In the genomic region with DNA sequence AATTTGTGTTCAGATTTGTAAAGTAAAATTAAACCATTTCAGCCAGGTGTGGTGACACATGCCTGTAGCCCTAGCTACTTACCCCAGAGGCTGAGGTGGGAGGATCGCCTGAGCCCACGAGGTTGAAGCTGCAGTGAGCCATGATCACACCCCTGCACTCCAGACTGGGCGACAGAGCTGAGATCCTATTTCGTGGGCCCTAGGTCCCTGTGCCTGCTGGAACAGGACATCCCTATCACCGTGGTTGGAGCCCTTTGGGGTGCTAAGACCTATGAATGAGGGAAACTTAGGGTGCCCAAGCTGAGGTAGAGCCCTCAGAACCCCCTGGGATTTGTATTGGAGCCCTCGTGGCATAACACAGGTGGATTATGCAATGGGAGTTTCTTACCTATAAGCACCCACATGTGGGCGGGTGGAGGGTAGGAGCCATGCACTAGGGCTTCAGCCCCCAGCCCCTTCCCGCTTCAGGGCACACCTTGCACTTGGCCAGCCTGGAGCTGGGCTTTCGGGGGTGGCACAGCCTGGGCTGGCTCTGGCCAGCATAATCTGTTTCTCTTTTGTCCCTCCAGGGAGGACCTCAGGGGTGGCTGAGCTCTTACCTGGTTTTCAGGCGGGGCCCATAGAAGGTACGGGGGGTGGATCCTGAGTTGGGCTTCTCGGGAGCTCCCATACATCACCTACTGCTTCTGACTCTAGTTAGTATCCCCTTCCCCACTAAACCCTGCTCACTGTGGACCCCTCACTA, we compare ENCODE assay signal across 12 cellular contexts. TPM values are rescaled to one million over a fixed set of nuclear protein-coding genes. Genes with fewer than 3 reads are reported as not detected.
A peak's percentile ranks its signal among the peaks of the same experiment; 100 is the strongest.
DNase-seq lines count a peak whose midpoint lies in the region; ATAC-seq and TF ChIP-seq lines count a peak whose summit lies in the region.
"Had no signal": no experiment of that assay in that cellular context is flagged by ENCODE, and none has a peak within 500 bp of the region (broad histone marks: within the 10 kb centered on the region; RNA-seq: fewer than 3 reads in every experiment).

No MANE protein-coding gene starts in this region.

- no peaks in the 10 kb centered on the region for H4K20me1 ChIP-seq in IMR-90 (ENCODE audit: insufficient read depth, low read length)

- WGBS in IMR-90 (ENCODE audit: extremely low coverage in 2 of 2, insufficient read length in 1 of 2), 2 experiments: 83% methylated on average over 1 of the region's 12 CpGs; no CpG with 5 or more reads in 1 of the 2 experiments

- peak overlapping the region; percentile 18 for H3K27ac Mint-ChIP-seq in activated T-cell treated with anti-CD3 and anti-CD28 coated beads, Interleukin-2, amount 50 U/mL, for 24 hours
- no peak overlapping the region for H3K27ac Mint-ChIP-seq in activated T-cell treated with anti-CD3 and anti-CD28 coated beads, Interleukin-2, amount 50 U/mL, for 72 hours
- H3K27ac Mint-ChIP-seq in chondrocyte (ENCODE audit: unreplicated experiment): no peak overlapping the region
- peak overlapping the region; percentile 91 for H3K27ac Mint-ChIP-seq in stimulated activated naive B cell treated with anti-CD40 and anti-IgM and Interleukin-4, amounts not matched to agents 10 μg/mL and 1 μg/mL and 100 μg/mL, for 72 hours

- H4K5ac ChIP-seq in IMR-90 (ENCODE audit: low read depth, low read length): no peak overlapping the region

- H3K36me3 ChIP-seq in IMR-90 (ENCODE audit: control insufficient read depth, insufficient read depth, low read length): no peaks in the 10 kb centered on the region
- H3K36me3 ChIP-seq: transverse colon had no signal

- no peak overlapping the region for H3K56ac ChIP-seq in IMR-90 (ENCODE audit: extremely low read depth, insufficient read depth, low read length)

- in situ Hi-C loops in IMR-90 (cut with MboI; ENCODE audit: low sequenced_read_pairs): no loop called here

- H3K9me1 ChIP-seq in IMR-90 (ENCODE audit: insufficient read depth, low read length): peaks cover 8% of the 10 kb centered on the region

- H3K4me1 Mint-ChIP-seq in activated T-cell treated with anti-CD3 and anti-CD28 coated beads, Interleukin-2, amount 50 U/mL, for 24 hours (ENCODE audit: low read depth): peaks cover 36% of the 10 kb centered on the region
- H3K4me1 Mint-ChIP-seq in activated T-cell treated with anti-CD3 and anti-CD28 coated beads, Interleukin-2, amount 50 U/mL, for 72 hours (ENCODE audit: low read depth): peaks cover 30% of the 10 kb centered on the region
- H3K4me1 Mint-ChIP-seq in chondrocyte (ENCODE audit: low read depth): peaks cover 5% of the 10 kb centered on the region
- peaks cover 38 to 50% of the 10 kb centered on the region in 2 donors for H3K4me1 Mint-ChIP-seq in stimulated activated naive B cell treated with anti-CD40 and anti-IgM and Interleukin-4, amounts not matched to agents 10 μg/mL and 1 μg/mL and 100 μg/mL, for 72 hours

- dilution Hi-C loops in IMR-90 (cut with HindIII; ENCODE audit: low sequenced_read_pairs, unreplicated experiment): no loop called here

- H3K27me3 Mint-ChIP-seq in activated T-cell treated with anti-CD3 and anti-CD28 coated beads, Interleukin-2, amount 50 U/mL, for 24 hours: no peaks in the 10 kb centered on the region
- H3K27me3 Mint-ChIP-seq in activated T-cell treated with anti-CD3 and anti-CD28 coated beads, Interleukin-2, amount 50 U/mL, for 72 hours (ENCODE audit: low read depth): no peaks in the 10 kb centered on the region
- peaks cover under 1% of the 10 kb centered on the region for H3K27me3 Mint-ChIP-seq in chondrocyte (ENCODE audit: low read depth)
- no peaks in the 10 kb centered on the region for H3K27me3 Mint-ChIP-seq in stimulated activated naive B cell treated with anti-CD40 and anti-IgM and Interleukin-4, amounts not matched to agents 10 μg/mL and 1 μg/mL and 100 μg/mL, for 72 hours

- no peak overlapping the region for H3K4me3 Mint-ChIP-seq in activated T-cell treated with anti-CD3 and anti-CD28 coated beads, Interleukin-2, amount 50 U/mL, for 24 hours
- H3K4me3 Mint-ChIP-seq in activated T-cell treated with anti-CD3 and anti-CD28 coated beads, Interleukin-2, amount 50 U/mL, for 72 hours: no peak overlapping the region
- no peak overlapping the region for H3K4me3 Mint-ChIP-seq in chondrocyte (ENCODE audit: unreplicated experiment)
- no peak overlapping the region for H3K4me3 Mint-ChIP-seq in stimulated activated naive B cell treated with anti-CD40 and anti-IgM and Interleukin-4, amounts not matched to agents 10 μg/mL and 1 μg/mL and 100 μg/mL, for 72 hours

- peak; percentile 35 for DNase-seq in activated T-cell treated with anti-CD3 and anti-CD28 coated beads, Interleukin-2, amount 50 U/mL, for 24 hours
- DNase-seq in activated T-cell treated with anti-CD3 and anti-CD28 coated beads, Interleukin-2, amount 50 U/mL, for 72 hours: no peak
- DNase-seq in IMR-90: no peak
- DNase-seq in chondrocyte (ENCODE audit: low spot score): peak; percentile 38
- DNase-seq in stimulated activated naive B cell treated with anti-CD40 and anti-IgM and Interleukin-4, amounts not matched to agents 10 μg/mL and 1 μg/mL and 100 μg/mL, for 72 hours: no peak
- DNase-seq in GM19240 (ENCODE audit: insufficient read length, low spot score): no peak
- no peak for DNase-seq in DMS79 (lab: John Stamatoyannopoulos, UW)
- DNase-seq: NCI-H446 treated with DMSO at 0.1 percent for 48 hours had no signal

- peaks cover 12% of the 10 kb centered on the region for H3K27me3 ChIP-seq in IMR-90 (ENCODE audit: control insufficient read depth, insufficient read depth, low read length)
- H3K27me3 ChIP-seq: transverse colon had no signal

- H3K79me1 ChIP-seq in IMR-90 (ENCODE audit: low read depth in 1 of 2, low read length in 2 of 2): peaks cover 0 to 6% of the 10 kb centered on the region in 2 experiments; a peak in 2 of 4 replicates

- H4K8ac ChIP-seq in IMR-90 (ENCODE audit: low read depth in 2 of 2, low read length in 2 of 2): no peak overlapping the region

- intact Hi-C loops in IMR-90 (cut with micrococcal nuclease): no loop called here

- no peak overlapping the region for H4K91ac ChIP-seq in IMR-90 (ENCODE audit: insufficient read depth, low read depth, low read length)

- POLR2A ChIA-PET in IMR-90 (lab: Charles Lee; ENCODE audit: unreplicated experiment): no interaction called here

- H3K36me3 Mint-ChIP-seq in activated T-cell treated with anti-CD3 and anti-CD28 coated beads, Interleukin-2, amount 50 U/mL, for 24 hours (ENCODE audit: low read depth): peaks cover 37% of the 10 kb centered on the region
- H3K36me3 Mint-ChIP-seq in activated T-cell treated with anti-CD3 and anti-CD28 coated beads, Interleukin-2, amount 50 U/mL, for 72 hours (ENCODE audit: insufficient read depth in 2 of 2): peaks cover 0 to 2% of the 10 kb centered on the region in 2 donors
- peaks cover 4% of the 10 kb centered on the region for H3K36me3 Mint-ChIP-seq in chondrocyte (ENCODE audit: low read depth)
- peaks cover 9 to 21% of the 10 kb centered on the region in 2 donors for H3K36me3 Mint-ChIP-seq in stimulated activated naive B cell treated with anti-CD40 and anti-IgM and Interleukin-4, amounts not matched to agents 10 μg/mL and 1 μg/mL and 100 μg/mL, for 72 hours

- ATAC-seq in activated T-cell treated with anti-CD3 and anti-CD28 coated beads, Interleukin-2, amount 50 U/mL, for 72 hours (replicated peaks in 1 of 2): no peak
- no peak for ATAC-seq in IMR-90 (ENCODE audit: low read depth)
- no peak for ATAC-seq in stimulated activated naive B cell treated with anti-CD40 and anti-IgM and Interleukin-4, amounts not matched to agents 10 μg/mL and 1 μg/mL and 100 μg/mL, for 72 hours (replicated peaks)
- no peak for ATAC-seq in HG03045 (IDR thresholded peaks at IDR 0.05; ENCODE audit: unreplicated experiment)

- H2BK120ac ChIP-seq in IMR-90 (ENCODE audit: low read depth, low read length): no peak overlapping the region

- H3K4me2 ChIP-seq in IMR-90 (ENCODE audit: low read depth, low read length): no peak overlapping the region

- H2BK5ac ChIP-seq in IMR-90 (ENCODE audit: low read depth, low read length, poor library complexity, severe bottlenecking): no peak overlapping the region

- no TSS peak for BruUV-seq in IMR-90 (replicated peaks; lab: Mats Ljungman, UMichigan)

- no peaks in the 10 kb centered on the region for H3K9me3 ChIP-seq in IMR-90 (ENCODE audit: control insufficient read depth, insufficient read depth, low read length)
- H3K9me3 ChIP-seq: transverse colon had no signal

- H2BK15ac ChIP-seq in IMR-90 (ENCODE audit: low read depth, low read length): no peak overlapping the region

- TF ChIP-seq RAD21 in IMR-90 (IDR thresholded peaks at IDR 0.05; ENCODE audit: low read length): no peak

- H2AK5ac ChIP-seq in IMR-90 (ENCODE audit: low read depth, low read length): no peak overlapping the region

- CTCF ChIA-PET in IMR-90 (lab: Yijun Ruan, JAX): no interaction called here

- no peak overlapping the region for H3K14ac ChIP-seq in IMR-90 (replicated peaks; ENCODE audit: low read depth, low read length)

- H2AFZ ChIP-seq in IMR-90 (replicated peaks; ENCODE audit: low read length, poor library complexity): peak overlapping the region; percentile 32

- TF ChIP-seq CTCF in IMR-90 (conservative IDR thresholded peaks at IDR 0.05; ENCODE audit: low read depth, low read length) (no peak), chondrocyte (IDR thresholded peaks at IDR 0.05) (no peak)

- no peak overlapping the region for H3K4me3 ChIP-seq in IMR-90 (ENCODE audit: insufficient read depth, low read depth, low read length)
- H3K4me3 ChIP-seq: skin epidermis, transverse colon had no signal

- no peak overlapping the region for H3K27ac ChIP-seq in IMR-90 (ENCODE audit: insufficient read depth, low read length)
- H3K27ac ChIP-seq: transverse colon had no signal

- H3K23ac ChIP-seq in IMR-90 (ENCODE audit: low read depth, low read length): no peak overlapping the region

- peaks cover 2% of the 10 kb centered on the region; the same call in 1 of the 2 replicates for H3K4me1 ChIP-seq in IMR-90 (ENCODE audit: control insufficient read depth, insufficient read depth, low read length)

- H3K4ac ChIP-seq in IMR-90 (ENCODE audit: low read depth, low read length): no peak overlapping the region

- H3K9ac ChIP-seq in IMR-90 (ENCODE audit: low read depth, low read length): no peak overlapping the region

- no peak overlapping the region for H3K18ac ChIP-seq in IMR-90 (ENCODE audit: low read depth, low read length)

- no peak overlapping the region for H2BK20ac ChIP-seq in IMR-90 (ENCODE audit: low read depth, low read length)

- H3K9me3 Mint-ChIP-seq in activated T-cell treated with anti-CD3 and anti-CD28 coated beads, Interleukin-2, amount 50 U/mL, for 24 hours: no peaks in the 10 kb centered on the region
- H3K9me3 Mint-ChIP-seq in activated T-cell treated with anti-CD3 and anti-CD28 coated beads, Interleukin-2, amount 50 U/mL, for 72 hours: no peaks in the 10 kb centered on the region
- no peaks in the 10 kb centered on the region for H3K9me3 Mint-ChIP-seq in chondrocyte (ENCODE audit: low read depth)
- no peaks in the 10 kb centered on the region for H3K9me3 Mint-ChIP-seq in stimulated activated naive B cell treated with anti-CD40 and anti-IgM and Interleukin-4, amounts not matched to agents 10 μg/mL and 1 μg/mL and 100 μg/mL, for 72 hours

- peak overlapping the region; percentile 15 for H2AK9ac ChIP-seq in IMR-90 (replicated peaks; ENCODE audit: low read depth, low read length, poor library complexity)

- TF ChIP-seq POLR2A in IMR-90 (IDR thresholded peaks at IDR 0.05; ENCODE audit: low read depth, low read length): no peak

RNA-seq across cellular contexts. Expression of a gene that starts 7.2 kb away (rescaled TPM):
- total RNA-seq in activated T-cell treated with anti-CD3 and anti-CD28 coated beads, Interleukin-2, amount 50 U/mL, for 72 hours: 100 to 1,000 TPM; 202 to 212 TPM
- 21.3 and 27.5 TPM in 2 replicates for total RNA-seq in IMR-90 (2012; rRNA removed)
- 65.6 and 82.5 TPM in 2 replicates for polyA plus RNA-seq in IMR-90 (2012; rRNA removed)
- polyA plus RNA-seq in IMR-90 (2012; cell fraction: cytosol; rRNA removed): 65.8 and 106 TPM in 2 replicates
- 185 and 211 TPM in 2 replicates for polyA plus RNA-seq in IMR-90 (2012; cell fraction: nucleus; rRNA removed; ENCODE audit: low replicate concordance)
- 86.1 to 101 TPM (median 86.3 TPM) in 3 replicates for total RNA-seq in chondrocyte

RNA-seq across cellular contexts. Expression of a gene that starts 12.7 kb away (rescaled TPM):
- total RNA-seq in activated T-cell treated with anti-CD3 and anti-CD28 coated beads, Interleukin-2, amount 50 U/mL, for 72 hours: 10 to 100 TPM; 24.2 to 41.1 TPM
- total RNA-seq in IMR-90 (2012; rRNA removed): 0.18 and 0.28 TPM in 2 replicates
- 0.44 and 0.98 TPM in 2 replicates for polyA plus RNA-seq in IMR-90 (2012; rRNA removed)
- polyA plus RNA-seq in IMR-90 (2012; cell fraction: cytosol; rRNA removed): 0.94 and 1.4 TPM in 2 replicates
- polyA plus RNA-seq in IMR-90 (2012; cell fraction: nucleus; rRNA removed; ENCODE audit: low replicate concordance): 0.23 and 0.51 TPM in 2 replicates
- total RNA-seq in chondrocyte: 0.24 to 0.99 TPM (median 0.64 TPM) in 3 replicates

RNA-seq across cellular contexts. Expression of a gene that starts 20.8 kb away (rescaled TPM):
- total RNA-seq in activated T-cell treated with anti-CD3 and anti-CD28 coated beads, Interleukin-2, amount 50 U/mL, for 72 hours: 1 to 10 TPM; 1.2 to 2.4 TPM
- total RNA-seq in IMR-90 (2012; rRNA removed) (under 0.01 TPM in 2 replicates), chondrocyte (not detected in 3 replicates)
- polyA plus RNA-seq in IMR-90 (2012; rRNA removed): not detected in 2 replicates
- polyA plus RNA-seq in IMR-90 (2012; cell fraction: cytosol; rRNA removed): not detected in 2 replicates
- polyA plus RNA-seq in IMR-90 (2012; cell fraction: nucleus; rRNA removed; ENCODE audit: low replicate concordance): 0.03 and 0.25 TPM in 2 replicates
- total RNA-seq: fibroblast of villous mesenchyme, transverse colon had no signal

RNA-seq across cellular contexts. Expression of a gene that starts 30.4 kb away (rescaled TPM):
- total RNA-seq in activated T-cell treated with anti-CD3 and anti-CD28 coated beads, Interleukin-2, amount 50 U/mL, for 72 hours: under 1 TPM; 0.29 to 0.83 TPM
- total RNA-seq in IMR-90 (2012; rRNA removed): not detected in 2 replicates
- polyA plus RNA-seq in IMR-90 (2012; rRNA removed): not detected in 2 replicates
- not detected in 2 replicates for polyA plus RNA-seq in IMR-90 (2012; cell fraction: cytosol; rRNA removed)
- polyA plus RNA-seq in IMR-90 (2012; cell fraction: nucleus; rRNA removed; ENCODE audit: low replicate concordance): not detected in 2 replicates
- not detected in 3 replicates for total RNA-seq in chondrocyte
- total RNA-seq: fibroblast of villous mesenchyme, transverse colon had no signal

RNA-seq across cellular contexts. Expression of a gene that starts 33.0 kb away (rescaled TPM):
- total RNA-seq in activated T-cell treated with anti-CD3 and anti-CD28 coated beads, Interleukin-2, amount 50 U/mL, for 72 hours: not detected
- total RNA-seq in IMR-90 (2012; rRNA removed) (not detected in 2 replicates), chondrocyte (not detected in 3 replicates)
- not detected in 2 replicates for polyA plus RNA-seq in IMR-90 (2012; rRNA removed)
- not detected in 2 replicates for polyA plus RNA-seq in IMR-90 (2012; cell fraction: cytosol; rRNA removed)
- polyA plus RNA-seq in IMR-90 (2012; cell fraction: nucleus; rRNA removed; ENCODE audit: low replicate concordance): not detected in 2 replicates
- total RNA-seq: fibroblast of villous mesenchyme, transverse colon had no signal

Comparison
In these comparisons a context has a peak if more than half of its experiments do, and no peak if none do; other contexts are left out.
1. DNase-seq: peak in activated T-cell treated with anti-CD3 and anti-CD28 coated beads, Interleukin-2, amount 50 U/mL, for 24 hours (single experiment) and chondrocyte (single experiment); none in activated T-cell treated with anti-CD3 and anti-CD28 coated beads, Interleukin-2, amount 50 U/mL, for 72 hours (0 of 2), IMR-90 (single experiment), stimulated activated naive B cell treated with anti-CD40 and anti-IgM and Interleukin-4, amounts not matched to agents 10 μg/mL and 1 μg/mL and 100 μg/mL, for 72 hours (single experiment), GM19240 (single experiment) and DMS79 (single experiment).
2. H3K27ac Mint-ChIP-seq: peak in activated T-cell treated with anti-CD3 and anti-CD28 coated beads, Interleukin-2, amount 50 U/mL, for 24 hours (single experiment) and stimulated activated naive B cell treated with anti-CD40 and anti-IgM and Interleukin-4, amounts not matched to agents 10 μg/mL and 1 μg/mL and 100 μg/mL, for 72 hours (single experiment); none in activated T-cell treated with anti-CD3 and anti-CD28 coated beads, Interleukin-2, amount 50 U/mL, for 72 hours (single experiment) and chondrocyte (single experiment).
3. RNA of a gene that starts 12.7 kb away (total RNA-seq): 24.2 to 41.1 TPM in activated T-cell treated with anti-CD3 and anti-CD28 coated beads, Interleukin-2, amount 50 U/mL, for 72 hours; 0.24 to 0.99 TPM in chondrocyte and 0.18 to 0.28 TPM in IMR-90; every median in the first group is over 10 times any median in the second.